8 cellular contexts compared by ENCODE assay signal in genomic region chr2:127106457-127106997, GRCh38. TPM values are rescaled to one million over a fixed set of nuclear protein-coding genes. Genes with fewer than 3 reads are reported as not detected.
DNase-seq lines count a peak whose midpoint lies in the region; ATAC-seq and TF ChIP-seq lines count a peak whose summit lies in the region.

No MANE protein-coding gene starts in this region.

- H3K9me3 Mint-ChIP-seq in activated naive CD4-positive, alpha-beta T cell treated with anti-CD3 and anti-CD28 coated beads, Interleukin-2, amount 50 U/mL, for 24 hours, result no peaks in the 10 kb centered on the region

- peaks cover 4% of the 10 kb centered on the region for H3K4me1 Mint-ChIP-seq in activated naive CD4-positive, alpha-beta T cell treated with anti-CD3 and anti-CD28 coated beads, Interleukin-2, amount 50 U/mL, for 24 hours

- peak overlapping the region; percentile 84 for H2AFZ ChIP-seq in neural cell (ENCODE audit: low read depth, low read length)

- peak overlapping the region; percentile 77 for H3K4me3 ChIP-seq in fibroblast of mammary gland (ENCODE audit: control insufficient read depth, low read depth, low read length)
- H3K4me3 ChIP-seq in neural cell (ENCODE audit: low read length), result peak overlapping the region; percentile 95

- H3K4me3 Mint-ChIP-seq in activated naive CD4-positive, alpha-beta T cell treated with anti-CD3 and anti-CD28 coated beads, Interleukin-2, amount 50 U/mL, for 24 hours, result peak overlapping the region; percentile 73

- peak; percentile 24 for ATAC-seq in HG03066 (IDR thresholded peaks at IDR 0.05; ENCODE audit: low read depth, unreplicated experiment)

- peak overlapping the region; percentile 84 for H3K9ac ChIP-seq in neural cell (ENCODE audit: low read length)

- H3K27me3 ChIP-seq in neural cell (ENCODE audit: insufficient read depth, low read depth, low read length), result peaks cover 4% of the 10 kb centered on the region

- no peak for DNase-seq in activated naive CD4-positive, alpha-beta T cell (lab: John Stamatoyannopoulos, UW)
- DNase-seq in fibroblast of mammary gland (ENCODE audit: low read depth) (no peak), inferior parietal cortex (ENCODE audit: extremely low spot score) (no peak), NCI-H526 treated with DMSO at 0.1 percent for 48 hours (lab: John Stamatoyannopoulos, UW) (no peak)

- no peaks in the 10 kb centered on the region for H3K9me2 ChIP-seq in neural cell (ENCODE audit: insufficient read depth, low read length)

- H3K4me2 ChIP-seq in neural cell (ENCODE audit: low read length), result peak overlapping the region; percentile 94

- no peak for TF ChIP-seq EP300 in neural cell (conservative IDR thresholded peaks at IDR 0.05; ENCODE audit: poor library complexity, severe bottlenecking)

- no peak overlapping the region for H3K27ac Mint-ChIP-seq in activated naive CD4-positive, alpha-beta T cell treated with anti-CD3 and anti-CD28 coated beads, Interleukin-2, amount 50 U/mL, for 24 hours

- TF ChIP-seq RAD21 in neural cell (conservative IDR thresholded peaks at IDR 0.05), result no peak

- H4K20me1 ChIP-seq in neural cell (ENCODE audit: insufficient read depth), result no peaks in the 10 kb centered on the region

- H3K36me3 ChIP-seq in neural cell (ENCODE audit: insufficient read depth, low read length), result no peaks in the 10 kb centered on the region

- peaks cover 10% of the 10 kb centered on the region for H3K79me2 ChIP-seq in neural cell (replicated peaks; ENCODE audit: insufficient read depth, low read length)

- no peaks in the 10 kb centered on the region for H3F3A ChIP-seq in neural cell (ENCODE audit: insufficient read depth, low read length, poor library complexity, severe bottlenecking)

- peaks cover 8% of the 10 kb centered on the region for H3K27me3 Mint-ChIP-seq in activated naive CD4-positive, alpha-beta T cell treated with anti-CD3 and anti-CD28 coated beads, Interleukin-2, amount 50 U/mL, for 24 hours

- H3K27ac ChIP-seq in VCaP (peak overlapping the region; percentile 92), neural cell (ENCODE audit: low read length) (peak overlapping the region; percentile 71)

- TF ChIP-seq CTCF in VCaP (conservative IDR thresholded peaks at IDR 0.05) (no peak), fibroblast of mammary gland (conservative IDR thresholded peaks at IDR 0.05; ENCODE audit: control insufficient read depth, insufficient read depth, low read depth, low read length) (no peak), neural cell (IDR thresholded peaks at IDR 0.05; ENCODE audit: poor library complexity, severe bottlenecking) (no peak)

- H3K36me3 Mint-ChIP-seq in activated naive CD4-positive, alpha-beta T cell treated with anti-CD3 and anti-CD28 coated beads, Interleukin-2, amount 50 U/mL, for 24 hours, result no peaks in the 10 kb centered on the region

- H3K9me3 ChIP-seq in neural cell (ENCODE audit: low read length), result no peaks in the 10 kb centered on the region

TF ChIP-seq in neural cell, 6 proteins besides CTCF, POLR2A, EP300 and RAD21:
- no peak for TF ChIP-seq EZH2 (IDR thresholded peaks at IDR 0.05; ENCODE audit: borderline replicate concordance, insufficient read depth, low read length, poor library complexity, severe bottlenecking)
- no peak for TF ChIP-seq MXI1 (conservative IDR thresholded peaks at IDR 0.05; ENCODE audit: poor library complexity, severe bottlenecking)
- no peak for TF ChIP-seq POLR2AphosphoS5 (IDR thresholded peaks at IDR 0.05)
- TF ChIP-seq SMC3 (conservative IDR thresholded peaks at IDR 0.05; ENCODE audit: poor library complexity), result no peak
- no peak for TF ChIP-seq TAF1 (IDR thresholded peaks at IDR 0.05; ENCODE audit: low read depth)

RNA-seq across cellular contexts. Expression of gene BIN1, which starts 0.4 kb away (rescaled TPM):
- polyA plus RNA-seq in neural cell, result 61.9 and 75.1 TPM in 2 replicates
- polyA minus RNA-seq in neural cell, result 43.1 and 43.2 TPM in 2 replicates
